ENCODE assay signal across 8 cellular contexts in genomic region chr4:61200195-61200990, GRCh38. TPM values are rescaled to one million over a fixed set of nuclear protein-coding genes. Genes with fewer than 3 reads are reported as not detected.
A peak's percentile ranks its signal among the peaks of the same experiment; 100 is the strongest.
DNase-seq lines count a peak whose midpoint lies in the region; ATAC-seq and TF ChIP-seq lines count a peak whose summit lies in the region.

Gene ADGRL3 (plus strand): TSS chr4:61200326.

- intact Hi-C loops in A673 (cut with micrococcal nuclease; ENCODE audit: unreplicated experiment) = no loop called here

- ATAC-seq in GM18517 (IDR thresholded peaks at IDR 0.05; ENCODE audit: unreplicated experiment) = no peak

- H3K9me3 ChIP-seq in A673 (ENCODE audit: low read depth, low read length, poor library complexity, severe bottlenecking) = no peaks in the 10 kb centered on the region

- CTCF ChIA-PET in A673 (lab: Charles Lee) = no interaction called here

- peak within 1 kb of the TSS; percentile 31 for H3K4me3 ChIP-seq in A673 (ENCODE audit: low read depth, low read length, poor library complexity, severe bottlenecking)

- BruUV-seq in A673 (replicated peaks; lab: Mats Ljungman, UMichigan) = no TSS peak

- H3K27ac ChIP-seq in A673 (ENCODE audit: low read depth, low read length, poor library complexity, severe bottlenecking) = no peak within 1 kb of the TSS

- no peak for TF ChIP-seq RAD21 in Ishikawa (IDR thresholded peaks at IDR 0.05; ENCODE audit: low read depth)

- POLR2A ChIA-PET in A673 (lab: Charles Lee; ENCODE audit: low non-redundant PET) = no interaction called here

- no peaks in the 10 kb centered on the region for H3K36me3 ChIP-seq in A673 (ENCODE audit: insufficient read depth, low read length, poor library complexity, severe bottlenecking)

- 0 out of 2 replicates have a peak, but pooled peaks have one; percentile 6 for TF ChIP-seq EP300 in Ishikawa (IDR thresholded peaks at IDR 0.05; ENCODE audit: borderline replicate concordance)

- H3K27me3 ChIP-seq in A673 (replicated peaks; ENCODE audit: insufficient read depth, low read depth, low read length, poor library complexity) = peaks cover 57% of the 10 kb centered on the region

- peak; percentile 0 for DNase-seq in A673 (ENCODE audit: low spot score)
- DNase-seq in amniotic epithelial cell (ENCODE audit: low read depth) = peak; percentile 37
- peak; percentile 2 for DNase-seq in hepatic stellate cell (ENCODE audit: low spot score)
- DNase-seq in retina = peak; percentile 95
- no peak for DNase-seq in dermis blood vessel endothelial cell
- no peak for DNase-seq in dedifferentiated amniotic fluid mesenchymal stem cell (ENCODE audit: extremely low spot score)

- H3K4me1 ChIP-seq in A673 (ENCODE audit: insufficient read depth, low read length, poor library complexity, severe bottlenecking) = no peaks in the 10 kb centered on the region

- no peak for TF ChIP-seq CTCF in A673 (conservative IDR thresholded peaks at IDR 0.05; ENCODE audit: low read depth, low read length)

TF ChIP-seq in Ishikawa, 13 proteins besides CTCF, POLR2A, EP300 and RAD21:
- TF ChIP-seq YY1 (IDR thresholded peaks at IDR 0.05; ENCODE audit: low read depth) (no peak), ZBTB7A (IDR thresholded peaks at IDR 0.05; ENCODE audit: low read depth) (0 out of 2 replicates have a peak, but pooled peaks have one; percentile 21)

RNA-seq across cellular contexts. Expression of gene ADGRL3, which starts in this region (rescaled TPM):
- not detected in 2 replicates for total RNA-seq in A673 (2021)
- total RNA-seq in dermis blood vessel endothelial cell = under 0.01 and 0.05 TPM in 2 replicates

Comparison
In these comparisons a context has a peak if more than half of its experiments do, and no peak if none do; other contexts are left out.
1. Peak in DNase-seq and H3K4me3 ChIP-seq in A673; RNA of the gene not detected or under 1 TPM.
2. DNase-seq: peak in amniotic epithelial cell (single experiment), hepatic stellate cell (single experiment) and retina (single experiment); none in dermis blood vessel endothelial cell (single experiment) and dedifferentiated amniotic fluid mesenchymal stem cell (single experiment).